ENCODE assay signal across 15 cellular contexts in the genomic region with DNA sequence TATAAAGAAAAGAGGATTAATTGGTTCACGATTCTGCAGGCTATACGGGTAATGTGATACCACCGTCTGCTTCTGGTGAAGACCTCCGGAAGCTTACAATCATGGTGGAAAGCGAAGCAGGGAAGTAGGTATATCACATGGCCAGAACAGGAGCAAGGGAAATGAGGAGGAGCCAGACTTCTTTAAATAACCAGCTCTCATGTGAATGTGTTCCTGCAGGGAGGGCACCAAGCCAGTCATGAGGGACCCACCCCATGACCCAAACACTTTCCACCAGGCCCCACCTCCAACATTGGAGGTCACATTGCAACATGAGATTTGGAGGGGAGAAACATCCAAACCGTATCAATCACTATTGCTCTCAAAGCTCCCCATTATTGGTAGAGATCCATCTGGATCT.
DNase-seq lines count a peak whose midpoint lies in the region; ATAC-seq, FAIRE-seq and TF ChIP-seq lines count a peak whose summit lies in the region.
"Had no signal": no experiment of that assay in that cellular context is flagged by ENCODE, and none has a peak within 500 bp of the region (broad histone marks: within the 10 kb centered on the region; RNA-seq: fewer than 3 reads in every experiment).

No MANE protein-coding gene starts in this region.

- DNase-seq in heart left ventricle (no peak), cardiac septum (ENCODE audit: low spot score) (no peak), fibroblast of lung (ENCODE audit: low read depth in 2 of 2) (peak in 1 of 2 donors; percentile 65), posterior vena cava (ENCODE audit: low spot score) (peak; percentile 79), cerebellum (ENCODE audit: low spot score) (no peak), HepG2 (ENCODE audit: low spot score) (no peak), immature natural killer cell (no peak), Karpas-422 (no peak)
- DNase-seq: mucosa of descending colon; NCI-H510A; stimulated activated CD4-positive, alpha-beta T cell treated with anti-CD3 and anti-CD28 coated beads, Interleukin-4, amount 100 ng/mL, for 24 hours had no signal

- H3K36me3 ChIP-seq in heart left ventricle: peaks cover 0 to 2% (median 0%) of the 10 kb centered on the region in 9 donors
- no peaks in the 10 kb centered on the region for H3K36me3 ChIP-seq in fibroblast of lung (ENCODE audit: control insufficient read depth, insufficient read depth, low read length)
- no peaks in the 10 kb centered on the region for H3K36me3 ChIP-seq in HepG2 (replicated peaks in 1 of 2; ENCODE audit: control insufficient read depth in 1 of 2, insufficient read depth in 2 of 2, low read length in 2 of 2)
- H3K36me3 ChIP-seq in Karpas-422 (ENCODE audit: insufficient read depth, low read length): no peaks in the 10 kb centered on the region

- 83 to 88% (median 85%) methylated on average over 6 of the region's 6 CpGs for WGBS in heart left ventricle, 4 donors
- 18% methylated on average over 6 of the region's 6 CpGs for WGBS in HepG2 (ENCODE audit: low lambda C conversion rate)

- in situ Hi-C loops in HepG2 (cut with HindIII; ENCODE audit: extremely low pct_ligation_motif_present, low pct_unique_long_range_greater_than_20kb): no loop called here

- no peaks in the 10 kb centered on the region for H3K36me3 Mint-ChIP-seq in immature natural killer cell

- intact Hi-C loops in heart left ventricle (cut with DNase I) (no loop called here), cardiac septum (cut with DNase I) (loop anchor here (5.0 kb wide), 1 partner anchor 54 kb away; no protein-coding TSS in a partner anchor), posterior vena cava (cut with DNase I) (no loop called here), HepG2 (cut with micrococcal nuclease; ENCODE audit: unreplicated experiment) (no loop called here)

- H4K20me1 ChIP-seq in fibroblast of lung (ENCODE audit: control insufficient read depth, extremely low read depth, insufficient read depth, low read length): no peaks in the 10 kb centered on the region
- H4K20me1 ChIP-seq in HepG2 (ENCODE audit: insufficient read depth, low read length): no peaks in the 10 kb centered on the region
- no peaks in the 10 kb centered on the region for H4K20me1 ChIP-seq in Karpas-422 (ENCODE audit: insufficient read depth, low read depth, low read length)

- FAIRE-seq in HepG2 (lab: Jason Lieb, UNC): no peak
- FAIRE-seq: A204.1, bronchial epithelial cell had no signal

- H2AFZ ChIP-seq in fibroblast of lung (ENCODE audit: low read length): no peak overlapping the region
- no peak overlapping the region for H2AFZ ChIP-seq in HepG2 (ENCODE audit: low read length)
- no peak overlapping the region for H2AFZ ChIP-seq in Karpas-422 (ENCODE audit: low read length)

- H3K27ac Mint-ChIP-seq in immature natural killer cell: no peak overlapping the region
- H3K27ac Mint-ChIP-seq: stimulated activated naive CD8-positive, alpha-beta T cell treated with anti-CD3 and anti-CD28 coated beads, Interleukin-15, Interleukin-2, amounts not matched to agents 100 ng/mL and 50 ng/mL, for 24 hours had no signal

- BruUV-seq in HepG2 (replicated peaks; lab: Mats Ljungman, UMichigan): no TSS peak

- POLR2A ChIA-PET in HepG2 (lab: Yijun Ruan, JAX): no interaction called here

- CTCF ChIA-PET in HepG2 (lab: Yijun Ruan, JAX; ENCODE audit: low intra/inter-chr PET ratio, low total read pairs): no interaction called here

- no peak for TF ChIP-seq EP300 in HepG2 (IDR thresholded peaks at IDR 0.05; ENCODE audit: low read depth in 2 of 2, low read length in 2 of 2)
- no peak for TF ChIP-seq EP300 in HepG2 (CRISPR knock-in tag; IDR thresholded peaks at IDR 0.05; ENCODE audit: borderline replicate concordance)

- TF ChIP-seq CTCF in heart left ventricle (IDR thresholded peaks at IDR 0.05): no peak
- TF ChIP-seq CTCF in fibroblast of lung (conservative IDR thresholded peaks at IDR 0.05 in 1 of 2, IDR thresholded peaks at IDR 0.05 in 1 of 2; ENCODE audit: low read depth in 1 of 2, low read length in 2 of 2): no peak
- TF ChIP-seq CTCF in HepG2 (CRISPR knock-in tag; IDR thresholded peaks at IDR 0.05): no peak

- H3K4me2 ChIP-seq in fibroblast of lung (ENCODE audit: extremely low read depth, insufficient read depth, low read length): peak overlapping the region; percentile 5
- no peak overlapping the region for H3K4me2 ChIP-seq in HepG2 (ENCODE audit: low read depth, low read length)
- H3K4me2 ChIP-seq in Karpas-422 (ENCODE audit: low read depth, low read length, poor library complexity, severe bottlenecking): no peak overlapping the region

- H3K27me3 ChIP-seq in heart left ventricle: no peaks in the 10 kb centered on the region
- no peaks in the 10 kb centered on the region for H3K27me3 ChIP-seq in fibroblast of lung (ENCODE audit: control insufficient read depth, insufficient read depth, low read length)
- no peaks in the 10 kb centered on the region for H3K27me3 ChIP-seq in HepG2 (ENCODE audit: control insufficient read depth in 1 of 2, insufficient read depth in 2 of 2, low read length in 2 of 2)
- H3K27me3 ChIP-seq in Karpas-422 (ENCODE audit: low read length): no peaks in the 10 kb centered on the region

- H3K4me1 Mint-ChIP-seq in immature natural killer cell: no peaks in the 10 kb centered on the region

- peak overlapping the region in 9 of 12 donors; percentile 4 to 76 (median 53) for H3K27ac ChIP-seq in heart left ventricle
- H3K27ac ChIP-seq in fibroblast of lung (ENCODE audit: insufficient read depth, low read length): peak overlapping the region; percentile 88
- no peak overlapping the region for H3K27ac ChIP-seq in HepG2 (ENCODE audit: extremely low read length, insufficient read depth, low read length)
- H3K27ac ChIP-seq in Karpas-422 (ENCODE audit: low read length): no peak overlapping the region

- H3K4me1 ChIP-seq in heart left ventricle (peaks cover 0 to 25% (median 0%) of the 10 kb centered on the region in 12 donors), fibroblast of lung (ENCODE audit: control insufficient read depth, extremely low read depth, insufficient read depth, low read length) (peaks cover 14% of the 10 kb centered on the region), HepG2 (ENCODE audit: insufficient read depth, low read length) (no peaks in the 10 kb centered on the region), Karpas-422 (ENCODE audit: low read length) (peaks cover 3% of the 10 kb centered on the region; the same call in 1 of the 2 replicates)

- H3K9me3 ChIP-seq in heart left ventricle: no peaks in the 10 kb centered on the region
- no peaks in the 10 kb centered on the region for H3K9me3 ChIP-seq in fibroblast of lung (ENCODE audit: control insufficient read depth, insufficient read depth, low read depth, low read length)
- H3K9me3 ChIP-seq in HepG2 (ENCODE audit: low read length): no peaks in the 10 kb centered on the region
- H3K9me3 ChIP-seq in Karpas-422 (ENCODE audit: low read length): no peaks in the 10 kb centered on the region
- H3K9me3 ChIP-seq: mucosa of descending colon had no signal

- ATAC-seq in heart left ventricle (peak in 1 of 4 donors; percentile 7), HepG2 (no peak)
- ATAC-seq: mucosa of descending colon had no signal

- H3K9me2 ChIP-seq in Karpas-422 (replicated peaks; ENCODE audit: insufficient read depth, low read length): no peaks in the 10 kb centered on the region

- H3K79me2 ChIP-seq in fibroblast of lung (ENCODE audit: control insufficient read depth, insufficient read depth, low read length) (no peaks in the 10 kb centered on the region), HepG2 (ENCODE audit: insufficient read depth, low read length) (no peaks in the 10 kb centered on the region), Karpas-422 (ENCODE audit: low read length) (no peaks in the 10 kb centered on the region)

- peaks cover 0 to 9% (median 1%) of the 10 kb centered on the region in 6 donors for H3K9me3 Mint-ChIP-seq in immature natural killer cell
- H3K9me3 Mint-ChIP-seq: stimulated activated naive CD8-positive, alpha-beta T cell treated with anti-CD3 and anti-CD28 coated beads, Interleukin-15, Interleukin-2, amounts not matched to agents 100 ng/mL and 50 ng/mL, for 24 hours had no signal

- no peak overlapping the region for H3K4me3 ChIP-seq in heart left ventricle
- no peak overlapping the region for H3K4me3 ChIP-seq in fibroblast of lung (replicated peaks in 1 of 4; ENCODE audit: control extremely low read depth in 1 of 4, insufficient read depth in 1 of 4, low read depth in 3 of 4, low read length in 4 of 4)
- no peak overlapping the region for H3K4me3 ChIP-seq in HepG2 (replicated peaks in 1 of 3; ENCODE audit: insufficient read depth in 1 of 3, low read depth in 2 of 3, low read length in 3 of 3)
- no peak overlapping the region for H3K4me3 ChIP-seq in Karpas-422 (ENCODE audit: low read length)
- H3K4me3 ChIP-seq: mucosa of descending colon had no signal

- H3K9ac ChIP-seq in fibroblast of lung (ENCODE audit: insufficient read depth, low read length) (peak overlapping the region; percentile 4), HepG2 (ENCODE audit: insufficient read depth, low read depth, low read length) (no peak overlapping the region), Karpas-422 (ENCODE audit: low read length) (no peak overlapping the region)

- TF ChIP-seq POLR2A in heart left ventricle (IDR thresholded peaks at IDR 0.05): no peak
- TF ChIP-seq POLR2A in HepG2 (IDR thresholded peaks at IDR 0.05; ENCODE audit: insufficient read depth in 1 of 2, low read depth in 2 of 2, low read length in 2 of 2): no peak

- no peak overlapping the region for H3K4me3 Mint-ChIP-seq in immature natural killer cell
- H3K4me3 Mint-ChIP-seq: stimulated activated naive CD8-positive, alpha-beta T cell treated with anti-CD3 and anti-CD28 coated beads, Interleukin-15, Interleukin-2, amounts not matched to agents 100 ng/mL and 50 ng/mL, for 24 hours had no signal

- H3K27me3 Mint-ChIP-seq in immature natural killer cell (ENCODE audit: low read depth in 3 of 3): peaks cover 0 to 2% (median 0%) of the 10 kb centered on the region in 3 donors
- H3K27me3 Mint-ChIP-seq: progenitor cell of endocrine pancreas; stimulated activated naive CD8-positive, alpha-beta T cell treated with anti-CD3 and anti-CD28 coated beads, Interleukin-15, Interleukin-2, amounts not matched to agents 100 ng/mL and 50 ng/mL, for 24 hours had no signal

- TF ChIP-seq RAD21 in HepG2 (CRISPR knock-in tag; IDR thresholded peaks at IDR 0.05): no peak

TF ChIP-seq in HepG2, 621 proteins besides CTCF, POLR2A, EP300 and RAD21 (continues in another document):
- TF ChIP-seq ZNF468 (CRISPR knock-in tag; IDR thresholded peaks at IDR 0.05): no peak
- no peak for TF ChIP-seq ZNF75D (CRISPR knock-in tag; IDR thresholded peaks at IDR 0.05; ENCODE audit: borderline replicate concordance)

Comparison
In these comparisons a context has a peak if more than half of its experiments do, and no peak if none do; other contexts are left out.
1. H3K27ac ChIP-seq: peak in heart left ventricle (9 of 12) and fibroblast of lung (single experiment); none in HepG2 (single experiment) and Karpas-422 (single experiment).